ENCODE assay signal across 18 cellular contexts in the genomic region with DNA sequence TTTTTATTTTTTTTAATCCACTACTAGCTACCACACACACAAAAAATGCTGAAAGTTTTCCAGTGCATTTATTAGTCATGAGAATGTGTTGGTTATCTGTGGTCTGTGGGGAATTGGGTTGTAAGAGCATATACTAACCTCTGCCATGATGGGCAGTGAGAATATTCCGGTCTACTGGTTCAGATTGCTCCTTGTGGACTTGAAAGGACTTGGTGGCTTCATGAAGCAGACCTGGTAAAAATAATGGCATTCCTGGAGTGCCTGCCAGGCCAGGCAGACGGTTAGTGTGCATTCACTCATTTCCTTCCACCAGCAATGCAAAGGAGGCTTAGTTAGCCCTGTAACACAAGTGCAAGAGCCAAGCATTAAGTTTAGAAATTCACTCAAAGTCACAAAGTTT.
"Had no signal": no experiment of that assay in that cellular context is flagged by ENCODE, and none has a peak within 500 bp of the region (broad histone marks: within the 10 kb centered on the region; RNA-seq: fewer than 3 reads in every experiment).

No MANE protein-coding gene starts in this region.

- DNase-seq: activated CD4-positive, alpha-beta memory T cell treated with anti-CD3 and anti-CD28 coated beads, Interleukin-2, amount 10 ng/mL, durations not matched to agents 7 days and 5 days; activated CD4-positive, alpha-beta T cell treated with anti-CD3 and anti-CD28 coated beads for 1 hour; activated CD4-positive, alpha-beta T cell treated with anti-CD3 and anti-CD28 coated beads, Interleukin-2, amount 10 ng/mL, durations not matched to agents 7 days and 5 days; activated CD8-positive, alpha-beta memory T cell treated with anti-CD3 and anti-CD28 coated beads, Interleukin-2, amount 50 U/mL, for 48 hours; activated naive CD8-positive, alpha-beta T cell treated with anti-CD3 and anti-CD28 coated beads, Interleukin-2, amount 50 U/mL, for 24 hours; activated T-cell treated with anti-CD3 and anti-CD28 coated beads, Interleukin-2, amount 50 U/mL, for 24 hours; amygdala; esophagus squamous epithelium; foreskin melanocyte; kidney; left lung; lower lobe of right lung; small intestine; stimulated activated CD4-positive, alpha-beta T cell treated with anti-CD3 and anti-CD28 coated beads, Interleukin-4, amount 100 ng/mL, for 24 hours; T-helper 17 cell; T1000; trophoblast cell; WERI-Rb-1 had no signal
